Comparison of ENCODE assay signal across 1 cellular context in genomic region chr4:156665779-156666366, GRCh38.
TF ChIP-seq lines count a peak whose summit lies in the region.

No MANE protein-coding gene starts in this region.

TF ChIP-seq in H1, 55 proteins besides CTCF, POLR2A, EP300 and RAD21 (continued from another document):
- TF ChIP-seq RXRA (IDR thresholded peaks at IDR 0.05; ENCODE audit: insufficient read depth, low read depth, low read length) (no peak), ATF2 (IDR thresholded peaks at IDR 0.05; ENCODE audit: low read length) (no peak), CHD1 (IDR thresholded peaks at IDR 0.05; ENCODE audit: low read depth, low read length) (no peak), CHD7 (IDR thresholded peaks at IDR 0.05; ENCODE audit: insufficient replicate concordance, low read length) (no peak), NANOG (IDR thresholded peaks at IDR 0.05; ENCODE audit: insufficient read depth, low read depth, low read length, poor library complexity, severe bottlenecking) (no peak)
TF ChIP-seq in H1: peak in this region for 0.
